Comparison of ENCODE assay signal across 8 cellular contexts in genomic region chr20:728022-728944, GRCh38. TPM values are rescaled to one million over a fixed set of nuclear protein-coding genes. Genes with fewer than 3 reads are reported as not detected.
A peak's percentile ranks its signal among the peaks of the same experiment; 100 is the strongest.
DNase-seq lines count a peak whose midpoint lies in the region; ATAC-seq and TF ChIP-seq lines count a peak whose summit lies in the region.

No MANE protein-coding gene starts in this region.

- H3K18ac ChIP-seq in H9 (ENCODE audit: insufficient read length, low read depth, low read length) = peak overlapping the region; percentile 31

- H2BK15ac ChIP-seq in H9 (ENCODE audit: low read depth, low read length) = no peak overlapping the region

- H3K4me1 Mint-ChIP-seq in H9 = peaks cover 15 to 20% of the 10 kb centered on the region in 2 experiments
- peaks cover 6% of the 10 kb centered on the region for H3K4me1 Mint-ChIP-seq in activated T-cell treated with anti-CD3 and anti-CD28 coated beads, Interleukin-2, amount 50 U/mL, for 72 hours (ENCODE audit: low read depth)

- no peaks in the 10 kb centered on the region for H3K23me2 ChIP-seq in H9 (ENCODE audit: insufficient read length, low read depth, low read length, poor library complexity, severe bottlenecking)

- H3K27ac Mint-ChIP-seq in H9 = no peak overlapping the region
- no peak overlapping the region for H3K27ac Mint-ChIP-seq in activated T-cell treated with anti-CD3 and anti-CD28 coated beads, Interleukin-2, amount 50 U/mL, for 72 hours

- H2BK20ac ChIP-seq in H9 (ENCODE audit: low read depth, low read length, poor library complexity, severe bottlenecking) = no peak overlapping the region

- H4K5ac ChIP-seq in H9 (ENCODE audit: insufficient read length, low read depth, low read length) = no peak overlapping the region

- H2AFZ ChIP-seq in H9 (ENCODE audit: low read length) = peak overlapping the region; percentile 18

- H3K4me2 ChIP-seq in H9 (ENCODE audit: insufficient read depth, insufficient read length, low read length) = peak overlapping the region; percentile 52

- peak; percentile 87 to 89 for ATAC-seq in activated T-cell treated with anti-CD3 and anti-CD28 coated beads, Interleukin-2, amount 50 U/mL, for 72 hours (replicated peaks in 1 of 2)
- ATAC-seq in HG03457 (IDR thresholded peaks at IDR 0.05; ENCODE audit: unreplicated experiment) (no peak), HG02571 (IDR thresholded peaks at IDR 0.05; ENCODE audit: unreplicated experiment) (no peak)

- H3K9me3 ChIP-seq in H9 (ENCODE audit: control insufficient read depth, low read depth, low read length) = no peaks in the 10 kb centered on the region

- H3K14ac ChIP-seq in H9 (ENCODE audit: insufficient read depth, low read length) = no peak overlapping the region; the same call in 1 of the 2 replicates

- H3T11ph ChIP-seq in H9 (ENCODE audit: low read length) = no peak overlapping the region

- no peak overlapping the region for H2BK5ac ChIP-seq in H9 (ENCODE audit: insufficient read length, low read length)

- H3K79me2 ChIP-seq in H9 (ENCODE audit: insufficient read depth, low read length) = no peaks in the 10 kb centered on the region

- H3K56ac ChIP-seq in H9 (ENCODE audit: insufficient read length, low read depth, low read length) = no peak overlapping the region

- no peak overlapping the region for H3K27ac ChIP-seq in H9 (ENCODE audit: insufficient read length, low read depth, low read length)

- peak overlapping the region; percentile 51 to 72 for H3K4me3 Mint-ChIP-seq in H9
- peak overlapping the region; percentile 44 to 67 for H3K4me3 Mint-ChIP-seq in activated T-cell treated with anti-CD3 and anti-CD28 coated beads, Interleukin-2, amount 50 U/mL, for 72 hours

- H3K27me3 ChIP-seq in H9 (ENCODE audit: insufficient read depth, low read length) = no peaks in the 10 kb centered on the region

- TF ChIP-seq CTCF in AG09319 (IDR thresholded peaks at IDR 0.05; ENCODE audit: low read depth, low read length) (peak; percentile 55), H9 (conservative IDR thresholded peaks at IDR 0.05) (peak; percentile 86)

- H3K9me3 Mint-ChIP-seq in H9 = peaks cover 0 to 4% of the 10 kb centered on the region in 2 experiments; a peak in 4 of 5 replicates
- H3K9me3 Mint-ChIP-seq in activated T-cell treated with anti-CD3 and anti-CD28 coated beads, Interleukin-2, amount 50 U/mL, for 72 hours = no peaks in the 10 kb centered on the region

- H4K8ac ChIP-seq in H9 (replicated peaks; ENCODE audit: insufficient read length, low read depth, low read length) = no peak overlapping the region

- peaks cover 67% of the 10 kb centered on the region for H3K27me3 Mint-ChIP-seq in H9 (ENCODE audit: low read depth)
- peaks cover 58% of the 10 kb centered on the region for H3K27me3 Mint-ChIP-seq in activated T-cell treated with anti-CD3 and anti-CD28 coated beads, Interleukin-2, amount 50 U/mL, for 72 hours (ENCODE audit: low read depth)

- no peak overlapping the region for H3K23ac ChIP-seq in H9 (ENCODE audit: insufficient read length, low read depth, low read length)

- no peak overlapping the region for H2AK5ac ChIP-seq in H9 (ENCODE audit: insufficient read length, low read length)

- intact Hi-C loops in posterior vena cava (cut with DNase I) = no loop called here

- H3K79me1 ChIP-seq in H9 (ENCODE audit: insufficient read depth, low read depth, low read length, poor library complexity, severe bottlenecking) = no peaks in the 10 kb centered on the region

- no peak for DNase-seq in AG09319 (ENCODE audit: extremely low read depth, low read depth)
- peak; percentile 89 for DNase-seq in H9
- DNase-seq in NOMO-1 treated with dmso at 0.1 percent for 144 hours (lab: John Stamatoyannopoulos, UW; ENCODE audit: unreplicated experiment) = peak; percentile 1
- DNase-seq in activated T-cell treated with anti-CD3 and anti-CD28 coated beads, Interleukin-2, amount 50 U/mL, for 72 hours = peak; percentile 69 to 72
- peak; percentile 34 for DNase-seq in glomerular visceral epithelial cell (ENCODE audit: extremely low spot score)
- peak; percentile 81 for DNase-seq in posterior vena cava (ENCODE audit: low spot score)

- no peak overlapping the region for H4K91ac ChIP-seq in H9 (ENCODE audit: insufficient read length, low read depth, low read length)

- no peaks in the 10 kb centered on the region for H4K20me1 ChIP-seq in H9 (ENCODE audit: control insufficient read depth, insufficient read depth, insufficient read length)

- H3K4me1 ChIP-seq in H9 (ENCODE audit: insufficient read depth, low read length) = no peaks in the 10 kb centered on the region

- H3K9ac ChIP-seq in H9 (ENCODE audit: extremely low read depth, insufficient read length, low read length) = no peak overlapping the region

- H3K36me3 Mint-ChIP-seq in H9 (ENCODE audit: insufficient read depth in 1 of 3, low read depth in 3 of 3) = no peaks in the 10 kb centered on the region
- no peaks in the 10 kb centered on the region for H3K36me3 Mint-ChIP-seq in activated T-cell treated with anti-CD3 and anti-CD28 coated beads, Interleukin-2, amount 50 U/mL, for 72 hours (ENCODE audit: insufficient read depth in 2 of 2)

- H3K4ac ChIP-seq in H9 (ENCODE audit: low read depth, low read length) = no peak overlapping the region

- H2BK12ac ChIP-seq in H9 (ENCODE audit: insufficient read length, low read depth, low read length) = no peak overlapping the region

- WGBS in H9 (ENCODE audit: extremely low coverage, insufficient read length, low lambda C conversion rate) = no CpG with 5 or more reads among the region's 90 CpGs

- no peak overlapping the region for H2BK120ac ChIP-seq in H9 (ENCODE audit: low read depth, low read length, poor library complexity, severe bottlenecking)

RNA-seq across cellular contexts. Expression of gene SLC52A3, which starts 40.0 kb away (rescaled TPM):
- total RNA-seq in H9 (2021) (3.2 and 3.3 TPM in 2 replicates), posterior vena cava (1 to 10 TPM; 1.1 to 3.6 TPM)
- total RNA-seq in activated T-cell treated with anti-CD3 and anti-CD28 coated beads, Interleukin-2, amount 50 U/mL, for 72 hours = not detected

RNA-seq across cellular contexts. Expression of gene SCRT2, which starts 52.7 kb away (rescaled TPM):
- total RNA-seq in H9 (2021) (not detected in 2 replicates), posterior vena cava (not detected)
- total RNA-seq in activated T-cell treated with anti-CD3 and anti-CD28 coated beads, Interleukin-2, amount 50 U/mL, for 72 hours = not detected

Comparison
In these comparisons a context has a peak if more than half of its experiments do, and no peak if none do; other contexts are left out.
1. ATAC-seq: peak in activated T-cell treated with anti-CD3 and anti-CD28 coated beads, Interleukin-2, amount 50 U/mL, for 72 hours (2 of 2); none in HG03457 (single experiment) and HG02571 (single experiment).